In genomic region chr2:64858541-64859031, GRCh38 we compare ENCODE assay signal across 10 cellular contexts.
DNase-seq lines count a peak whose midpoint lies in the region; ATAC-seq and TF ChIP-seq lines count a peak whose summit lies in the region.
"Had no signal": no experiment of that assay in that cellular context is flagged by ENCODE, and none has a peak within 500 bp of the region (broad histone marks: within the 10 kb centered on the region; RNA-seq: fewer than 3 reads in every experiment).

No MANE protein-coding gene starts in this region.

- H3K27ac ChIP-seq in cardiac muscle cell (peak overlapping the region; percentile 86), body of pancreas (peak overlapping the region; percentile 60 to 88 (median 84)), uterus (peak overlapping the region; percentile 87 to 96)

- no peak for DNase-seq in cardiac muscle cell (ENCODE audit: low read depth in 1 of 2, low spot score in 1 of 2)
- DNase-seq in left cardiac atrium: no peak
- DNase-seq in body of pancreas: no peak
- DNase-seq in uterus: no peak
- DNase-seq: activated CD4-positive, alpha-beta T cell treated with anti-CD3 and anti-CD28 coated beads for 4 hours; stimulated activated CD4-positive, alpha-beta T cell treated with anti-CD3 and anti-CD28 coated beads, Interleukin-15, amount 100 ng/mL, for 24 hours had no signal

- no peak for ATAC-seq in left cardiac atrium
- no peak for ATAC-seq in body of pancreas
- ATAC-seq in HG03571 (IDR thresholded peaks at IDR 0.05; ENCODE audit: unreplicated experiment): no peak
- ATAC-seq in HG02678 (IDR thresholded peaks at IDR 0.05; ENCODE audit: unreplicated experiment): no peak
- no peak for ATAC-seq in activated CD4-positive, CD25-positive, alpha-beta regulatory T cell treated with anti-CD3 and anti-CD28 coated beads, Interleukin-2, amount 50 U/mL, for 24 hours

- H3K27me3 ChIP-seq in cardiac muscle cell (no peaks in the 10 kb centered on the region), body of pancreas (no peaks in the 10 kb centered on the region), mucosa of stomach (ENCODE audit: control insufficient read depth, insufficient read depth, low read length) (no peaks in the 10 kb centered on the region), uterus (no peaks in the 10 kb centered on the region)

- intact Hi-C loops in left cardiac atrium (cut with DNase I) (loop anchor here in 1 of 2 donors (1.0 to 5.0 kb wide), 2 partner anchors 86 to 107 kb away; no protein-coding TSS in a partner anchor), body of pancreas (cut with DNase I) (no loop called here), uterus (cut with DNase I; ENCODE audit: low total_unique reads) (loop anchor here (5.0 kb wide), 1 partner anchor 336 kb away; the partner anchor contains the start of gene AFTPH)

- H3K36me3 ChIP-seq in cardiac muscle cell (no peaks in the 10 kb centered on the region), body of pancreas (replicated peaks in 1 of 2; ENCODE audit: insufficient read depth in 1 of 2, low read depth in 2 of 2) (no peaks in the 10 kb centered on the region), mucosa of stomach (ENCODE audit: control insufficient read depth, insufficient read depth, low read length) (no peaks in the 10 kb centered on the region), uterus (no peaks in the 10 kb centered on the region)

- TF ChIP-seq POLR2A in body of pancreas (IDR thresholded peaks at IDR 0.05) (no peak), uterus (IDR thresholded peaks at IDR 0.05) (no peak)

- whole genome bisulfite sequencing in body of pancreas, 2 donors: 72 to 91% methylated on average over 3 to 5 of the region's 5 CpGs

- peak overlapping the region; percentile 72 for H3K9ac ChIP-seq in mucosa of stomach (ENCODE audit: low read length)

- peaks cover 29% of the 10 kb centered on the region for H3K4me1 ChIP-seq in cardiac muscle cell (ENCODE audit: low read depth)
- peaks cover 33% of the 10 kb centered on the region for H3K4me1 ChIP-seq in body of pancreas
- peaks cover 30% of the 10 kb centered on the region for H3K4me1 ChIP-seq in mucosa of stomach (ENCODE audit: control insufficient read depth, insufficient read depth, low read length)
- H3K4me1 ChIP-seq in uterus: peaks cover 9 to 17% of the 10 kb centered on the region in 2 donors

- H3K4me3 ChIP-seq in cardiac muscle cell (no peak overlapping the region), body of pancreas (no peak overlapping the region), mucosa of stomach (ENCODE audit: low read length) (peak overlapping the region; percentile 6), uterus (no peak overlapping the region)

- no peaks in the 10 kb centered on the region for H3K9me3 ChIP-seq in cardiac muscle cell (ENCODE audit: low read depth)
- H3K9me3 ChIP-seq in body of pancreas: no peaks in the 10 kb centered on the region
- no peaks in the 10 kb centered on the region for H3K9me3 ChIP-seq in mucosa of stomach (ENCODE audit: control insufficient read depth, low read length)
- no peaks in the 10 kb centered on the region for H3K9me3 ChIP-seq in uterus

- TF ChIP-seq CTCF in cardiac muscle cell (IDR thresholded peaks at IDR 0.05; ENCODE audit: low read depth, low read length) (no peak), body of pancreas (IDR thresholded peaks at IDR 0.05) (no peak), uterus (IDR thresholded peaks at IDR 0.05) (no peak)
